12 cellular contexts compared by ENCODE assay signal in the genomic region with DNA sequence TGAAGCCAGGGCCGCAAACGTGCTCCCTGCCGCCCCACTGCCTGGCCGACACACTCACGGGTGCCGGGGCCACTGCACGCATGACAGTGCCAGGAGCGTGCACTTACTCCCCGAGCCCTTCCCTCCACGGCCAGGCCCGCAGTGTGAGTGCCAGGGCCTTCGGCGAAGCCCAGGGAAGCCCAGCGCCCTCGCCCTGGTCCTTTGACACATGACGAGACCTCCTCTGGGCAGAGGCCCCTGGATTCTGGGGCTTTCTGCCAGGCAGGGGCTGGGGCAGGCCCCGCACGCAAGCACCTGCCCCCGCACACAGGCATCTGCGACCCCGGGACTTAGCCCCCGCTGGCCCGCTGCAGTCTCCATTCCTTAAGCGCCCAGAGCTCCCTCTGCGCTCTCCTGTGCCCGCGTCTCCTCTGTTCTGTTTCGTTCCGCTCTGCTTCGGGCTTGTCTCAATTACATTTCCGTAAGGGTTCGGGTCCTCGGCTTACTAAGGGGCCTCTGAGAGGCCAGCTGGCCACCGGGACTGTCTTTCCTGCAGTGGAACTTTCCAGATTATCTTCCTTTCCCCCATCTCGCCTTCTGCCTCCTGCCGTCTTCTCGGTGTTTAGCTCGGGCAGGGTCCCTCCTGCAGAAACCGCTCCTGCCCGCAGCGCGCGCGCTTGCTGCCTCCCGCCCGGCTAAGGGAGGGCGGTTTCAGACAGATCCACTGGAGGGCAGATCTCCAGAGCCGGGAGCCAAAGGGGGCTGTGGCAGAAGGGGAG.
DNase-seq lines count a peak whose midpoint lies in the region; ATAC-seq and TF ChIP-seq lines count a peak whose summit lies in the region.
"Had no signal": no experiment of that assay in that cellular context is flagged by ENCODE, and none has a peak within 500 bp of the region (broad histone marks: within the 10 kb centered on the region; RNA-seq: fewer than 3 reads in every experiment).

No MANE protein-coding gene starts in this region.

- peak overlapping the region; percentile 19 for H3K4me2 ChIP-seq in trophoblast cell (ENCODE audit: low read length)

- no peaks in the 10 kb centered on the region for H3K9me3 ChIP-seq in CD4-positive, alpha-beta T cell (ENCODE audit: control insufficient read depth, low read length)
- H3K9me3 ChIP-seq in trophoblast cell (ENCODE audit: insufficient read depth, low read depth, low read length): peaks cover 8% of the 10 kb centered on the region

- H3K79me2 ChIP-seq in trophoblast cell (ENCODE audit: control insufficient read depth, insufficient read depth, low read length, poor library complexity): no peaks in the 10 kb centered on the region

- H3K18ac ChIP-seq in trophoblast cell (ENCODE audit: low read length): no peak overlapping the region

- POLR2A ChIA-PET in CD4-positive, alpha-beta T cell (lab: Charles Lee): interaction anchor here (0.7 to 1.2 kb wide), 2 partner anchors 100 to 201 kb away, joined by 4 read pairs; no protein-coding TSS in a partner anchor
- POLR2A ChIA-PET in activated CD8-positive, alpha-beta T cell treated with anti-CD3 and anti-CD28 coated beads, Interleukin-2, amount 10 ng/mL, durations not matched to agents 7 days and 5 days (lab: Charles Lee): no interaction called here

- peaks cover 16% of the 10 kb centered on the region for H3K4me1 Mint-ChIP-seq in CD4-positive, alpha-beta T cell (ENCODE audit: low read depth)
- peaks cover 3% of the 10 kb centered on the region for H3K4me1 Mint-ChIP-seq in activated CD8-positive, alpha-beta T cell treated with anti-CD3 and anti-CD28 coated beads, Interleukin-2, amount 10 ng/mL, durations not matched to agents 7 days and 5 days (ENCODE audit: low read depth)
- H3K4me1 Mint-ChIP-seq in glutamatergic neuron (ENCODE audit: low read depth, unreplicated experiment) (peaks cover 7% of the 10 kb centered on the region), CD14-positive monocyte (peaks cover 3% of the 10 kb centered on the region)

- H3K14ac ChIP-seq in trophoblast cell (ENCODE audit: low read length): no peak overlapping the region

- peak overlapping the region; percentile 54 for H3K4me3 Mint-ChIP-seq in CD4-positive, alpha-beta T cell
- peak overlapping the region; percentile 2 for H3K4me3 Mint-ChIP-seq in activated CD8-positive, alpha-beta T cell treated with anti-CD3 and anti-CD28 coated beads, Interleukin-2, amount 10 ng/mL, durations not matched to agents 7 days and 5 days
- H3K4me3 Mint-ChIP-seq in glutamatergic neuron (ENCODE audit: unreplicated experiment): peak overlapping the region; percentile 30
- peak overlapping the region in 1 of 2 donors; percentile 77 for H3K4me3 Mint-ChIP-seq in CD14-positive monocyte

- no CpG with 5 or more reads among the region's 48 CpGs for WGBS in trophoblast cell (ENCODE audit: extremely low coverage, insufficient coverage, insufficient read length)

- no peak overlapping the region for H2BK12ac ChIP-seq in trophoblast cell (ENCODE audit: low read length)

- H2BK120ac ChIP-seq in trophoblast cell (ENCODE audit: insufficient read depth, low read length, poor library complexity): no peak overlapping the region

- no peak for TF ChIP-seq CTCF in CD4-positive, alpha-beta T cell (IDR thresholded peaks at IDR 0.05)
- no peak for TF ChIP-seq CTCF in glutamatergic neuron (IDR thresholded peaks at IDR 0.05; ENCODE audit: partially characterized antibody, unreplicated experiment)
- TF ChIP-seq CTCF in CD14-positive monocyte (IDR thresholded peaks at IDR 0.05): no peak

- no peak overlapping the region for H4K8ac ChIP-seq in trophoblast cell (ENCODE audit: low read depth, low read length)

- no peaks in the 10 kb centered on the region for H3K9me3 Mint-ChIP-seq in CD4-positive, alpha-beta T cell
- H3K9me3 Mint-ChIP-seq in activated CD8-positive, alpha-beta T cell treated with anti-CD3 and anti-CD28 coated beads, Interleukin-2, amount 10 ng/mL, durations not matched to agents 7 days and 5 days (ENCODE audit: insufficient read depth): no peaks in the 10 kb centered on the region
- H3K9me3 Mint-ChIP-seq in glutamatergic neuron (ENCODE audit: unreplicated experiment) (peaks cover 3% of the 10 kb centered on the region), CD14-positive monocyte (peaks cover 0 to 15% (median 8%) of the 10 kb centered on the region in 7 donors)

- H2AFZ ChIP-seq in trophoblast cell (ENCODE audit: insufficient read depth, low read length, poor library complexity): no peak overlapping the region

- H4K12ac ChIP-seq in trophoblast cell (ENCODE audit: low read depth, low read length): no peak overlapping the region

- H3K27ac Mint-ChIP-seq in CD4-positive, alpha-beta T cell: no peak overlapping the region
- no peak overlapping the region for H3K27ac Mint-ChIP-seq in activated CD8-positive, alpha-beta T cell treated with anti-CD3 and anti-CD28 coated beads, Interleukin-2, amount 10 ng/mL, durations not matched to agents 7 days and 5 days
- H3K27ac Mint-ChIP-seq in glutamatergic neuron (ENCODE audit: unreplicated experiment) (no peak overlapping the region), CD14-positive monocyte (no peak overlapping the region)

- H3K9ac ChIP-seq in trophoblast cell (ENCODE audit: low read length): no peak overlapping the region

- H3K27me3 ChIP-seq in CD4-positive, alpha-beta T cell (ENCODE audit: control insufficient read depth, insufficient read depth, low read length): peaks cover 34% of the 10 kb centered on the region
- H3K27me3 ChIP-seq in trophoblast cell (ENCODE audit: insufficient read depth, low read length): no peaks in the 10 kb centered on the region

- no peak overlapping the region for H4K91ac ChIP-seq in trophoblast cell (ENCODE audit: low read depth, low read length)

- H3K27me3 Mint-ChIP-seq in CD4-positive, alpha-beta T cell: peaks cover 58% of the 10 kb centered on the region
- peaks cover 35% of the 10 kb centered on the region for H3K27me3 Mint-ChIP-seq in activated CD8-positive, alpha-beta T cell treated with anti-CD3 and anti-CD28 coated beads, Interleukin-2, amount 10 ng/mL, durations not matched to agents 7 days and 5 days (ENCODE audit: low read depth)
- H3K27me3 Mint-ChIP-seq in glutamatergic neuron (ENCODE audit: unreplicated experiment) (peaks cover 11% of the 10 kb centered on the region), CD14-positive monocyte (ENCODE audit: low read depth in 3 of 3) (peaks cover 40 to 55% (median 45%) of the 10 kb centered on the region in 3 donors)

- intact Hi-C loops in CD4-positive, alpha-beta T cell (cut with DNase I, micrococcal nuclease): loop anchor here in 1 of 2 experiments (10.0 kb wide), 1 partner anchor 587 kb away; no protein-coding TSS in a partner anchor
- intact Hi-C loops in CD14-positive monocyte (cut with micrococcal nuclease): loop anchor here in 1 of 2 donors (10.0 kb wide), 1 partner anchor 357 kb away; no protein-coding TSS in a partner anchor

- no peak overlapping the region for H3K27ac ChIP-seq in CD4-positive, alpha-beta T cell (ENCODE audit: low read depth, low read length)
- H3K27ac ChIP-seq in trophoblast cell (ENCODE audit: low read depth, low read length): no peak overlapping the region
- H3K27ac ChIP-seq: epithelial cell of prostate had no signal

- CTCF ChIA-PET in CD4-positive, alpha-beta T cell (lab: Charles Lee): no interaction called here
- CTCF ChIA-PET in activated CD8-positive, alpha-beta T cell treated with anti-CD3 and anti-CD28 coated beads, Interleukin-2, amount 10 ng/mL, durations not matched to agents 7 days and 5 days (lab: Charles Lee): no interaction called here

- no peak overlapping the region for H3K4ac ChIP-seq in trophoblast cell (ENCODE audit: low read depth, low read length)

- no peak overlapping the region for H3K4me3 ChIP-seq in trophoblast cell (ENCODE audit: low read depth, low read length)

- H3K79me1 ChIP-seq in trophoblast cell (ENCODE audit: low read length): no peaks in the 10 kb centered on the region

- no peaks in the 10 kb centered on the region for H3K36me3 ChIP-seq in trophoblast cell (ENCODE audit: control insufficient read depth in 1 of 2, insufficient read depth in 2 of 2, low read length in 2 of 2)

- ATAC-seq in CD4-positive, alpha-beta T cell (ENCODE audit: poor library complexity): no peak
- no peak for ATAC-seq in activated CD8-positive, alpha-beta T cell treated with anti-CD3 and anti-CD28 coated beads, Interleukin-2, amount 10 ng/mL, durations not matched to agents 7 days and 5 days
- no peak for ATAC-seq in HG03342 (IDR thresholded peaks at IDR 0.05; ENCODE audit: unreplicated experiment)

- H2AK5ac ChIP-seq in trophoblast cell (ENCODE audit: low read length): no peak overlapping the region

- no peak overlapping the region for H3K23ac ChIP-seq in trophoblast cell (ENCODE audit: low read length)

- DNase-seq in CD4-positive, alpha-beta T cell: no peak
- no peak for DNase-seq in activated CD8-positive, alpha-beta T cell treated with anti-CD3 and anti-CD28 coated beads, Interleukin-2, amount 10 ng/mL, durations not matched to agents 7 days and 5 days
- DNase-seq in glutamatergic neuron (no peak), trophoblast cell (peak in 1 of 2 donors; percentile 29), CD14-positive monocyte (ENCODE audit: low spot score) (no peak), inferior parietal cortex (ENCODE audit: extremely low spot score) (no peak)
- no peak for DNase-seq in stimulated activated CD4-positive, alpha-beta T cell treated with anti-CD3 and anti-CD28 coated beads, Interleukin-12 subunit alpha, Interleukin-12 subunit beta, amount 100 ng/mL, for 4 hours
- DNase-seq: NCI-H1048, nucleus accumbens, RPMI8226 had no signal

- no peak overlapping the region for H2BK5ac ChIP-seq in trophoblast cell (ENCODE audit: low read depth, low read length, poor library complexity)

- H3K4me1 ChIP-seq in trophoblast cell (ENCODE audit: control insufficient read depth in 1 of 2, insufficient read depth in 2 of 2, low read length in 2 of 2): no peaks in the 10 kb centered on the region

- H3K36me3 Mint-ChIP-seq in CD4-positive, alpha-beta T cell (ENCODE audit: low read depth): no peaks in the 10 kb centered on the region
- H3K36me3 Mint-ChIP-seq in activated CD8-positive, alpha-beta T cell treated with anti-CD3 and anti-CD28 coated beads, Interleukin-2, amount 10 ng/mL, durations not matched to agents 7 days and 5 days (ENCODE audit: low read depth): no peaks in the 10 kb centered on the region
- no peaks in the 10 kb centered on the region for H3K36me3 Mint-ChIP-seq in glutamatergic neuron (ENCODE audit: unreplicated experiment)
- H3K36me3 Mint-ChIP-seq in CD14-positive monocyte: no peaks in the 10 kb centered on the region
